In the genomic region with DNA sequence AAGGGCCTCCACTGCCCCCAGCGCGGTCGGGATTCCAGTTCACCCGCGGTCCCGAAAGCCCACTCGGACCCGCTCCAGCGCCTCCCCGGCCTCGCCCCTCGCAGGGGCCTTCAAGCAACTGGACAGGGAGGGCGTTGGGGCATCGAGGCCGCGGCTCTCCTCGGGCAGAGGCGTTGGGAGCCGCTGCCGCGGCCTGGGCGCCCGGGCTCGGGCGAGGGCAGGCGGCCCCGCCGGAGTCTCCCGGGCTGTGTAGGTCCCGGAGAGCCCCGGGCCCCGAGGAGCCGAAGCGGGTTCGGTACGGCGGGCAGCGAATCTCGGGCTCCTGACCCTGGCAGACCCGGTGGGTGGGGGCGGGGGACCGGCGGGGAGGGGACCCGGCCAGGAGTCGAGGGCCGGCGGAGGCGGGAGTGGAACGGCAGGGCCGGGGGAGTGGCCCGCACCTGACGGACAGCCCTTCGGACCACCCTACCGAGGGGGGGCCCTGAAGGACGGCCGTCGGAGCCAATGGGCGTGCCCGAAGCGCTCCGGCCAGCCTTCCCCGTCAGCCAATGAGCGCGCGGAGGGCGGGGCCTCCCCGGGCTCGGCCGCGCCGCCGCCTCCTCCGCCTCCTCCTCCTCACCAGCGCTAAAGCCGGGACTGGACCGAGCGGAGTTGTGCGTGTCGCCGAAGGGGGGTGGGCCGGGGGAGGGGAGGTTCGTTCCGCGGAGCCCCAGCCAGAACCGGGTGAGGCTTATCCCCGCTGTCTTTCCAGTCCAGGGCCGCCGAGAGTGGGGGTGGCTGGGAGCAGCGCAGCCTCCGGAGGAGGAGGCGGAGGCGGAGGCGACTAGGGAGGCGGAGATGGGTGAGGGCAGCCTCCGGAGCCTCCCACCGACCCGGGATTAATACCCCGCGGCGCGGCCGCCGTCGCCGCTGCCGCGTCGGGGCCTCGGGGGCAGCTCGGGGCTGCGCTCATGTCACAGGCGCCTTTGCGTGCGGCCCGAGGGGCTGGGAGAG, we compare ENCODE assay signal across 8 cellular contexts. TPM values are rescaled to one million over a fixed set of nuclear protein-coding genes. Genes with fewer than 3 reads are reported as not detected.
DNase-seq lines count a peak whose midpoint lies in the region; ATAC-seq, FAIRE-seq and TF ChIP-seq lines count a peak whose summit lies in the region.

ZMYM2 (plus strand) TSS at position 609 of the 993 bp plus-strand sequence. CDS start 34,346 bp downstream, outside the sequence.

- H4K8ac ChIP-seq in IMR-90 (ENCODE audit: low read depth in 2 of 2, low read length in 2 of 2): peak within 1 kb of the TSS; percentile 80 to 81

- H3K27ac ChIP-seq in IMR-90 (ENCODE audit: insufficient read depth, low read length) (peak within 1 kb of the TSS; percentile 97), OCI-LY7 (ENCODE audit: low read depth, low read length, poor library complexity, severe bottlenecking) (peak within 1 kb of the TSS; percentile 83), endothelial cell of umbilical vein (ENCODE audit: insufficient read depth, low read depth, low read length) (peak within 1 kb of the TSS; percentile 82)

- H3K9me3 ChIP-seq in IMR-90 (ENCODE audit: control insufficient read depth, insufficient read depth, low read length) (no peaks in the 10 kb centered on the region), OCI-LY7 (ENCODE audit: low read length) (no peaks in the 10 kb centered on the region), endothelial cell of umbilical vein (replicated peaks; ENCODE audit: control insufficient read depth, insufficient read depth, low read length) (no peaks in the 10 kb centered on the region)

- peak within 1 kb of the TSS; percentile 71; the same call in 1 of the 2 replicates for H3K18ac ChIP-seq in IMR-90 (ENCODE audit: low read depth, low read length)

- POLR2A ChIA-PET in IMR-90 (lab: Charles Lee; ENCODE audit: unreplicated experiment): no interaction called here
- POLR2A ChIA-PET in OCI-LY7 (lab: Charles Lee): no interaction called here
- POLR2A ChIA-PET in endothelial cell of umbilical vein (lab: Charles Lee): no interaction called here

- peak within 1 kb of the TSS; percentile 87 for H2BK5ac ChIP-seq in IMR-90 (ENCODE audit: low read depth, low read length, poor library complexity, severe bottlenecking)

- peak within 1 kb of the TSS; percentile 85 for H3K14ac ChIP-seq in IMR-90 (replicated peaks; ENCODE audit: low read depth, low read length)

- H3K36me3 ChIP-seq in IMR-90 (ENCODE audit: control insufficient read depth, insufficient read depth, low read length) (peaks cover 5% of the 10 kb centered on the region), OCI-LY7 (ENCODE audit: insufficient read depth, low read length) (peaks cover 27% of the 10 kb centered on the region), endothelial cell of umbilical vein (ENCODE audit: control insufficient read depth in 2 of 2, extremely low read depth in 1 of 2, insufficient read depth in 2 of 2, low read length in 2 of 2) (peaks cover 0 to 4% of the 10 kb centered on the region in 2 experiments)

- H4K91ac ChIP-seq in IMR-90 (ENCODE audit: insufficient read depth, low read depth, low read length): peak within 1 kb of the TSS; percentile 88

- H2AK5ac ChIP-seq in IMR-90 (ENCODE audit: low read depth, low read length): peak within 1 kb of the TSS; percentile 42

- peaks cover 11 to 25% of the 10 kb centered on the region in 2 experiments; a peak in 3 of 4 replicates for H3K79me1 ChIP-seq in IMR-90 (ENCODE audit: low read depth in 1 of 2, low read length in 2 of 2)

- ATAC-seq in GM21529 (IDR thresholded peaks at IDR 0.05; ENCODE audit: unreplicated experiment): peak; percentile 78
- ATAC-seq in IMR-90 (ENCODE audit: low read depth): peak; percentile 94

- H2AK9ac ChIP-seq in IMR-90 (replicated peaks; ENCODE audit: low read depth, low read length, poor library complexity): peak within 1 kb of the TSS; percentile 82

- H3K79me2 ChIP-seq in OCI-LY7 (ENCODE audit: insufficient read depth, low read depth, low read length) (peaks cover 37% of the 10 kb centered on the region), endothelial cell of umbilical vein (ENCODE audit: control insufficient read depth, insufficient read depth, low read length) (peaks cover 39% of the 10 kb centered on the region)

- TF ChIP-seq POLR2A in IMR-90 (IDR thresholded peaks at IDR 0.05; ENCODE audit: low read depth, low read length) (peak; percentile 77), endothelial cell of umbilical vein (IDR thresholded peaks at IDR 0.05; ENCODE audit: low read depth, low read length) (peak; percentile 72)

- no peaks in the 10 kb centered on the region for H3K9me1 ChIP-seq in IMR-90 (ENCODE audit: insufficient read depth, low read length)
- peaks cover 2% of the 10 kb centered on the region for H3K9me1 ChIP-seq in endothelial cell of umbilical vein (replicated peaks; ENCODE audit: control insufficient read depth, extremely low read depth, insufficient read depth, low read length)

- peak; percentile 89 for FAIRE-seq in endothelial cell of umbilical vein (lab: Jason Lieb, UNC)

- CTCF ChIA-PET in IMR-90 (lab: Yijun Ruan, JAX): interaction anchor here (0.6 kb wide), 1 partner anchor 965 kb away, joined by 5 read pairs; no protein-coding TSS in a partner anchor
- CTCF ChIA-PET in OCI-LY7 (lab: Charles Lee; ENCODE audit: unreplicated experiment): no interaction called here
- CTCF ChIA-PET in endothelial cell of umbilical vein (lab: Charles Lee): interaction anchor here (0.7 to 3.3 kb wide), 3 partner anchors 22 to 31 kb away, joined by 3 to 12 read pairs (median 6); no protein-coding TSS in a partner anchor

- TF ChIP-seq RAD21 in IMR-90 (IDR thresholded peaks at IDR 0.05; ENCODE audit: low read length): no peak

- H3K4me1 ChIP-seq in IMR-90 (ENCODE audit: control insufficient read depth, insufficient read depth, low read length): peaks cover 2% of the 10 kb centered on the region; the same call in 1 of the 2 replicates
- peaks cover 28% of the 10 kb centered on the region for H3K4me1 ChIP-seq in OCI-LY7 (ENCODE audit: insufficient read depth, low read length, poor library complexity, severe bottlenecking)
- H3K4me1 ChIP-seq in endothelial cell of umbilical vein (ENCODE audit: control insufficient read depth, extremely low read depth, insufficient read depth, low read length): peaks cover 25% of the 10 kb centered on the region

- H2AFZ ChIP-seq in IMR-90 (replicated peaks; ENCODE audit: low read length, poor library complexity) (peak within 1 kb of the TSS; percentile 93), OCI-LY7 (ENCODE audit: low read length) (peak within 1 kb of the TSS; percentile 84), endothelial cell of umbilical vein (ENCODE audit: low read depth, low read length) (peak within 1 kb of the TSS; percentile 82)

- H2BK120ac ChIP-seq in IMR-90 (ENCODE audit: low read depth, low read length): no peak within 1 kb of the TSS

- peak within 1 kb of the TSS; percentile 80 for H4K5ac ChIP-seq in IMR-90 (ENCODE audit: low read depth, low read length)

- BruUV-seq in IMR-90 (replicated peaks; lab: Mats Ljungman, UMichigan) (no TSS peak), OCI-LY7 (replicated peaks; lab: Mats Ljungman, UMichigan) (no TSS peak), endothelial cell of umbilical vein (replicated peaks; lab: Mats Ljungman, UMichigan) (TSS peak; percentile 85)

- TF ChIP-seq CTCF in IMR-90 (conservative IDR thresholded peaks at IDR 0.05; ENCODE audit: low read depth, low read length) (no peak), OCI-LY7 (conservative IDR thresholded peaks at IDR 0.05; ENCODE audit: low read length) (no peak), endothelial cell of umbilical vein (IDR thresholded peaks at IDR 0.05; ENCODE audit: extremely low read depth in 1 of 2, insufficient read depth in 1 of 2, low read depth in 1 of 2, low read length in 2 of 2) (no peak)

- no peaks in the 10 kb centered on the region for H3K9me2 ChIP-seq in OCI-LY7 (ENCODE audit: insufficient read depth, low read length)

- WGBS in IMR-90 (ENCODE audit: extremely low coverage in 2 of 2, insufficient read length in 1 of 2), 2 experiments: 3% methylated on average over 59 of the region's 115 CpGs; no CpG with 5 or more reads in 1 of the 2 experiments

- H3K4me3 ChIP-seq in IMR-90 (ENCODE audit: insufficient read depth, low read depth, low read length): peak within 1 kb of the TSS; percentile 96
- H3K4me3 ChIP-seq in OCI-LY7 (ENCODE audit: low read depth, low read length, poor library complexity, severe bottlenecking): peak within 1 kb of the TSS; percentile 96
- peak within 1 kb of the TSS; percentile 74 to 97 (median 97) for H3K4me3 ChIP-seq in endothelial cell of umbilical vein (replicated peaks in 1 of 3; ENCODE audit: insufficient read depth in 1 of 3, low read depth in 1 of 3, low read length in 3 of 3)

- no peak within 1 kb of the TSS for H2BK15ac ChIP-seq in IMR-90 (ENCODE audit: low read depth, low read length)

- in situ Hi-C loops in IMR-90 (cut with MboI; ENCODE audit: low sequenced_read_pairs): no loop called here

- peak within 1 kb of the TSS; percentile 61 for H3K56ac ChIP-seq in IMR-90 (ENCODE audit: extremely low read depth, insufficient read depth, low read length)

- H3K4me2 ChIP-seq in IMR-90 (ENCODE audit: low read depth, low read length) (peak within 1 kb of the TSS; percentile 93), OCI-LY7 (ENCODE audit: low read length) (peak within 1 kb of the TSS; percentile 99), endothelial cell of umbilical vein (ENCODE audit: insufficient read depth, low read length) (peak within 1 kb of the TSS; percentile 97)

- H3K23ac ChIP-seq in IMR-90 (ENCODE audit: low read depth, low read length): peak within 1 kb of the TSS; percentile 25

- DNase-seq in DMS 273 (lab: John Stamatoyannopoulos, UW; ENCODE audit: unreplicated experiment): peak; percentile 97
- peak; percentile 95 for DNase-seq in IMR-90
- peak; percentile 96 for DNase-seq in OCI-LY7 (ENCODE audit: low spot score)
- DNase-seq in activated T-cell treated with anti-CD3 and anti-CD28 coated beads for 1 hour (ENCODE audit: low read depth): peak; percentile 95
- peak; percentile 97 for DNase-seq in endothelial cell of umbilical vein (ENCODE audit: low read depth, low spot score)
- peak; percentile 99 for DNase-seq in midbrain (lab: John Stamatoyannopoulos, UW)
- peak; percentile 97 to 98 for DNase-seq in stimulated activated CD8-positive, alpha-beta memory T cell treated with anti-CD3 and anti-CD28 coated beads, Interleukin-15, amount 100 ng/mL, for 48 hours (ENCODE audit: low read depth in 2 of 2)

- H3K9ac ChIP-seq in IMR-90 (ENCODE audit: low read depth, low read length) (peak within 1 kb of the TSS; percentile 98), endothelial cell of umbilical vein (replicated peaks; ENCODE audit: extremely low read depth, insufficient read depth, low read length) (peak within 1 kb of the TSS; percentile 87)

- H4K20me1 ChIP-seq in IMR-90 (ENCODE audit: insufficient read depth, low read length) (peaks cover 30% of the 10 kb centered on the region; the same call in 1 of the 2 replicates), OCI-LY7 (ENCODE audit: insufficient read depth, low read length) (peaks cover 7% of the 10 kb centered on the region; the same call in 1 of the 2 replicates), endothelial cell of umbilical vein (replicated peaks; ENCODE audit: control insufficient read depth, extremely low read depth, insufficient read depth, low read length) (peaks cover 6% of the 10 kb centered on the region)

- H3K27me3 ChIP-seq in IMR-90 (ENCODE audit: control insufficient read depth, insufficient read depth, low read length) (no peaks in the 10 kb centered on the region), endothelial cell of umbilical vein (ENCODE audit: control insufficient read depth in 2 of 2, insufficient read depth in 2 of 2, low read length in 2 of 2) (peaks cover 3 to 10% of the 10 kb centered on the region in 2 experiments)

- no peak within 1 kb of the TSS for H2BK20ac ChIP-seq in IMR-90 (ENCODE audit: low read depth, low read length)

- intact Hi-C loops in IMR-90 (cut with micrococcal nuclease) (loop anchor here (1.0 to 10.0 kb wide), 3 partner anchors 97 to 254 kb away; partner anchors contain the start of gene PSPC1), OCI-LY7 (cut with micrococcal nuclease; ENCODE audit: unreplicated experiment) (loop anchor here (1.0 to 10.0 kb wide), 5 partner anchors 31 to 1709 kb away; partner anchors contain the start of genes MPHOSPH8 and ZMYM5), endothelial cell of umbilical vein (cut with micrococcal nuclease) (loop anchor here (2.0 kb wide), 1 partner anchor 176 kb away; the partner anchor contains the start of gene PSPC1)

- dilution Hi-C loops in IMR-90 (cut with HindIII; ENCODE audit: low sequenced_read_pairs, unreplicated experiment) (no loop called here), endothelial cell of umbilical vein (cut with MboI; ENCODE audit: extremely low pct_ligation_motif_present, low sequenced_read_pairs) (no loop called here)

- H3K4ac ChIP-seq in IMR-90 (ENCODE audit: low read depth, low read length): peak within 1 kb of the TSS; percentile 90

RNA-seq across cellular contexts. Expression of gene ZMYM2, which starts in this region (rescaled TPM):
- total RNA-seq in IMR-90 (2012; rRNA removed) (51.1 and 60.3 TPM in 2 replicates), OCI-LY7 (2022) (64.7 and 80.7 TPM in 2 replicates), endothelial cell of umbilical vein (75.3 and 77.7 TPM in 2 replicates)
- polyA plus RNA-seq in IMR-90 (2012; rRNA removed) (10.8 and 15.7 TPM in 2 replicates), endothelial cell of umbilical vein (10.9 and 14.7 TPM in 2 replicates)
- 1.5 and 1.7 TPM in 2 replicates for polyA plus RNA-seq in IMR-90 (2012; cell fraction: cytosol; rRNA removed)
- polyA plus RNA-seq in IMR-90 (2012; cell fraction: nucleus; rRNA removed; ENCODE audit: low replicate concordance): 4.1 and 52.3 TPM in 2 replicates
- 50.4 and 59.9 TPM in 2 replicates for total RNA-seq in OCI-LY7 (2014; rRNA removed; shearing (Covaris generic))
- 14.6 and 16.3 TPM in 2 replicates for polyA plus RNA-seq in endothelial cell of umbilical vein (2011; cell fraction: cytosol; rRNA removed)
- 70.5 and 90.3 TPM in 2 replicates for polyA plus RNA-seq in endothelial cell of umbilical vein (2011; cell fraction: nucleus; rRNA removed)
- 39.6 and 43.9 TPM in 2 replicates for polyA plus RNA-seq in endothelial cell of umbilical vein (2012)
- 56.5 and 61.8 TPM in 2 replicates for polyA minus RNA-seq in endothelial cell of umbilical vein
- 12.6 TPM for polyA minus RNA-seq in endothelial cell of umbilical vein (2011; cell fraction: cytosol; rRNA and poly(A)+ RNA removed)
- 136 and 191 TPM in 2 replicates for polyA minus RNA-seq in endothelial cell of umbilical vein (2011; cell fraction: nucleus; rRNA and poly(A)+ RNA removed)

Comparison
In these comparisons a context has a peak if more than half of its experiments do, and no peak if none do; other contexts are left out.
1. Peak in every context shown above with its lines: DNase-seq, ATAC-seq, H3K4me3 ChIP-seq and H3K27ac ChIP-seq.